ENCODE assay signal across 18 cellular contexts in the genomic region with DNA sequence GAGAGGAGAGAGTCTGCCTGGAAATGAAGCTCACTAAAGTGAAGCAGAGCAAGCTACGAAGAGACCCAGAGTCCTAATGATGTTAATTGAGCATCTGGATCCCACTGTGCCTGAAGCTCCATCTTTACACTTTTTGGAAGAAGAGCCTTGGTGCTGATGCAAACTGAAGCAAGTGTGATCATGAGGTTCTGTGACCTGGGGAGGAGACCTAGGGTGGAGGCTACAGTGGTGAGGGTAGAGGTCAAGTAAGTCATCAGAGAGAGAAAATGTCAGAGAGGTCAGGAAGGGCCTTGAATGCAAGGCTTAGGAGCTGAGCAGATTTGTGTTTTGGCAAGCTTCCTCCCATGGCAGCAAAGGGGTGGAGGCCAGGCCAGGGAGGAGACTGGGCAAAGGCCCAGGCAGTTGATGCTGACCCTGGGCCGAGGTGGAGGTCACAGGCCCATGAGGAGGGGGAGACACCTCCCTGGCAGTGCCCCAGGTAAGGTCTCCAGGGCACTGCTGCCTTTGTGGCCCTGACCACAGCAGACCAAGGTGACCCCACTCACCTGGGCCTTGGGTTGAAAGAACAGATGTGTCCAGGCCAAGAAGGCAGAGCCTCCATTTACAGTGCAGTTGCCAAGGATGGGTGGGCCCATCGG. TPM values are rescaled to one million over a fixed set of nuclear protein-coding genes. Genes with fewer than 3 reads are reported as not detected.
"Had no signal": no experiment of that assay in that cellular context is flagged by ENCODE, and none has a peak within 500 bp of the region (broad histone marks: within the 10 kb centered on the region; RNA-seq: fewer than 3 reads in every experiment).

No MANE protein-coding gene starts in this region.

- H3K4me1 Mint-ChIP-seq: activated B cell treated with CpG ODN at 0.5 μM for 24 hours; activated CD4-positive, alpha-beta memory T cell treated with anti-CD3 and anti-CD28 coated beads, Interleukin-2, amount 10 ng/mL, durations not matched to agents 7 days and 5 days; activated CD8-positive, alpha-beta memory T cell treated with anti-CD3 and anti-CD28 coated beads, Interleukin-2, amount 10 ng/mL, durations not matched to agents 7 days and 5 days; activated naive CD8-positive, alpha-beta T cell treated with anti-CD3 and anti-CD28 coated beads for 36 hours; T-cell had no signal

- ATAC-seq: activated CD8-positive, alpha-beta memory T cell treated with anti-CD3 and anti-CD28 coated beads, Interleukin-2, amount 10 ng/mL, durations not matched to agents 7 days and 5 days; naive thymus-derived CD4-positive, alpha-beta T cell; pancreas; stimulated activated naive CD8-positive, alpha-beta T cell treated with anti-CD3 and anti-CD28 coated beads, Interleukin-15, Interleukin-2, amounts not matched to agents 100 U/mL and 50 U/mL, for 24 hours; T-cell had no signal

- H3K36me3 Mint-ChIP-seq: activated CD8-positive, alpha-beta memory T cell treated with anti-CD3 and anti-CD28 coated beads, Interleukin-2, amount 10 ng/mL, durations not matched to agents 7 days and 5 days; activated naive CD8-positive, alpha-beta T cell treated with anti-CD3 and anti-CD28 coated beads for 36 hours; naive thymus-derived CD4-positive, alpha-beta T cell; T-cell had no signal

- H3K4me1 ChIP-seq: pancreas had no signal

- H3K9me3 ChIP-seq: pancreas, SK-N-SH, tibial nerve had no signal

- H3K9ac ChIP-seq: SK-N-SH had no signal

- H3K9me3 Mint-ChIP-seq: activated B cell treated with CpG ODN at 0.5 μM for 24 hours; activated CD4-positive, alpha-beta memory T cell treated with anti-CD3 and anti-CD28 coated beads, Interleukin-2, amount 10 ng/mL, durations not matched to agents 7 days and 5 days; activated naive CD8-positive, alpha-beta T cell treated with anti-CD3 and anti-CD28 coated beads for 36 hours; dendritic cell treated with granulocyte-macrophage colony-stimulating factor and Interleukin-4, amounts not matched to agents 40 ng/mL and 50 ng/mL, for 4 days; naive thymus-derived CD4-positive, alpha-beta T cell; T-cell had no signal

- H3K27me3 Mint-ChIP-seq: activated naive CD8-positive, alpha-beta T cell treated with anti-CD3 and anti-CD28 coated beads for 36 hours had no signal

- DNase-seq: activated B cell treated with CpG ODN at 0.5 μM for 24 hours; activated CD4-positive, alpha-beta memory T cell treated with anti-CD3 and anti-CD28 coated beads, Interleukin-2, amount 10 ng/mL, durations not matched to agents 7 days and 5 days; activated CD4-positive, alpha-beta T cell treated with anti-CD3 and anti-CD28 coated beads for 4 hours; activated CD8-positive, alpha-beta memory T cell treated with anti-CD3 and anti-CD28 coated beads, Interleukin-2, amount 10 ng/mL, durations not matched to agents 7 days and 5 days; activated naive CD4-positive, alpha-beta T cell; activated naive CD8-positive, alpha-beta T cell treated with anti-CD3 and anti-CD28 coated beads for 36 hours; amygdala; cerebellar nuclear complex; effector memory CD4-positive, alpha-beta T cell; naive thymus-derived CD4-positive, alpha-beta T cell; stimulated activated CD4-positive, alpha-beta T cell treated with anti-CD3 and anti-CD28 coated beads, Interleukin-12 subunit alpha, Interleukin-12 subunit beta, amount 100 ng/mL, for 4 hours; T-cell had no signal

- H3K27me3 ChIP-seq: pancreas, tibial nerve had no signal

- H3K36me3 ChIP-seq: pancreas, tibial nerve had no signal

- H3K4me3 ChIP-seq: pancreas had no signal

- H3K4me3 Mint-ChIP-seq: activated B cell treated with CpG ODN at 0.5 μM for 24 hours; activated CD4-positive, alpha-beta memory T cell treated with anti-CD3 and anti-CD28 coated beads, Interleukin-2, amount 10 ng/mL, durations not matched to agents 7 days and 5 days; activated CD8-positive, alpha-beta memory T cell treated with anti-CD3 and anti-CD28 coated beads, Interleukin-2, amount 10 ng/mL, durations not matched to agents 7 days and 5 days; activated naive CD8-positive, alpha-beta T cell treated with anti-CD3 and anti-CD28 coated beads for 36 hours; dendritic cell treated with granulocyte-macrophage colony-stimulating factor and Interleukin-4, amounts not matched to agents 40 ng/mL and 50 ng/mL, for 4 days; naive thymus-derived CD4-positive, alpha-beta T cell; T-cell had no signal

- H3K27ac Mint-ChIP-seq: activated B cell treated with CpG ODN at 0.5 μM for 24 hours; activated CD4-positive, alpha-beta memory T cell treated with anti-CD3 and anti-CD28 coated beads, Interleukin-2, amount 10 ng/mL, durations not matched to agents 7 days and 5 days; activated CD8-positive, alpha-beta memory T cell treated with anti-CD3 and anti-CD28 coated beads, Interleukin-2, amount 10 ng/mL, durations not matched to agents 7 days and 5 days; activated naive CD8-positive, alpha-beta T cell treated with anti-CD3 and anti-CD28 coated beads for 36 hours; dendritic cell treated with granulocyte-macrophage colony-stimulating factor and Interleukin-4, amounts not matched to agents 40 ng/mL and 50 ng/mL, for 4 days; naive thymus-derived CD4-positive, alpha-beta T cell; T-cell had no signal

- H3K27ac ChIP-seq: pancreas had no signal

RNA-seq across cellular contexts. Expression of gene GRIP2, which starts 1.6 kb away (rescaled TPM):
- total RNA-seq: activated B cell treated with CpG ODN at 0.5 μM for 24 hours; activated CD8-positive, alpha-beta memory T cell treated with anti-CD3 and anti-CD28 coated beads, Interleukin-2, amount 10 ng/mL, durations not matched to agents 7 days and 5 days; activated naive CD8-positive, alpha-beta T cell treated with anti-CD3 and anti-CD28 coated beads for 36 hours; kidney epithelial cell; naive thymus-derived CD4-positive, alpha-beta T cell had no signal
